Comparison of ENCODE assay signal across 28 cellular contexts in the genomic region with DNA sequence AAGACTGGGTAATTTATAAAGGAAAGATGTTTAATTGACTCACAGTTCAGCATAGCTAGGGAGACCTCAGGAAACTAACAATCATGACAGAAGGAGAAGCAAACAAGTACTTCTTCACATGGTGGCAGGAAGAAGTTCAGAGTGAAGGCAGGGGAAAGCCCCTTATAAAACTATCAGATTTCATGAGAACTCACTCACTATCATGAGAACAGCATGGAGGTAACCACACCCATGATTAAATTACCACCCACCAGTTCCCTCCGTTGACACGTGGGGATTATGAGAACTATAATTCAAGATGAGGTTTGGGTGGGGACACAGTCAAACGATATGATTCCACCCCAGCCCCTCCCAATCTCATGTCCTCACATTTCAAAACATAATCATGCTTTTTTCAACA.
"Had no signal": no experiment of that assay in that cellular context is flagged by ENCODE, and none has a peak within 500 bp of the region (broad histone marks: within the 10 kb centered on the region; RNA-seq: fewer than 3 reads in every experiment).

No MANE protein-coding gene starts in this region.

- H3K36me3 ChIP-seq: brain microvascular endothelial cell, WERI-Rb-1 had no signal

- H3K4me3 Mint-ChIP-seq: activated B cell treated with CpG ODN at 0.5 μM for 24 hours; activated CD4-positive, alpha-beta memory T cell treated with anti-CD3 and anti-CD28 coated beads, Interleukin-2, amount 10 ng/mL, durations not matched to agents 7 days and 5 days; activated CD4-positive, alpha-beta T cell treated with anti-CD3 and anti-CD28 coated beads, Interleukin-2, amount 10 ng/mL, durations not matched to agents 24 days and 14 days; activated CD8-positive, alpha-beta memory T cell treated with anti-CD3 and anti-CD28 coated beads, Interleukin-2, amount 10 ng/mL, durations not matched to agents 7 days and 5 days; activated naive CD4-positive, alpha-beta T cell treated with anti-CD3 and anti-CD28 coated beads for 36 hours; activated naive CD4-positive, alpha-beta T cell treated with anti-CD3 and anti-CD28 coated beads, Interleukin-2, amount 50 U/mL, for 24 hours; activated naive CD8-positive, alpha-beta T cell treated with anti-CD3 and anti-CD28 coated beads, Interleukin-2, amount 10 ng/mL, durations not matched to agents 7 days and 5 days; activated T-helper 17 cell treated with anti-CD3 and anti-CD28 coated beads, Interleukin-2, amount 50 U/mL, for 72 hours; central memory CD8-positive, alpha-beta T cell; dendritic cell treated with granulocyte-macrophage colony-stimulating factor and Interleukin-4, amounts not matched to agents 40 ng/mL and 50 ng/mL, for 4 days; endodermal cell; T-helper 17 cell; T-helper 2 cell treated with Interferon-gamma antibody and Interleukin-4, amounts not matched to agents 5 μg/mL and 100 μg/mL, for 36 hours had no signal

- H3K27ac Mint-ChIP-seq: activated B cell treated with CpG ODN at 0.5 μM for 24 hours; activated CD4-positive, alpha-beta memory T cell treated with anti-CD3 and anti-CD28 coated beads, Interleukin-2, amount 10 ng/mL, durations not matched to agents 7 days and 5 days; activated CD4-positive, alpha-beta T cell treated with anti-CD3 and anti-CD28 coated beads, Interleukin-2, amount 10 ng/mL, durations not matched to agents 24 days and 14 days; activated CD8-positive, alpha-beta memory T cell treated with anti-CD3 and anti-CD28 coated beads, Interleukin-2, amount 10 ng/mL, durations not matched to agents 7 days and 5 days; activated naive CD4-positive, alpha-beta T cell treated with anti-CD3 and anti-CD28 coated beads for 36 hours; activated naive CD4-positive, alpha-beta T cell treated with anti-CD3 and anti-CD28 coated beads, Interleukin-2, amount 50 U/mL, for 24 hours; activated naive CD8-positive, alpha-beta T cell treated with anti-CD3 and anti-CD28 coated beads, Interleukin-2, amount 10 ng/mL, durations not matched to agents 7 days and 5 days; activated T-helper 17 cell treated with anti-CD3 and anti-CD28 coated beads, Interleukin-2, amount 50 U/mL, for 72 hours; dendritic cell treated with granulocyte-macrophage colony-stimulating factor and Interleukin-4, amounts not matched to agents 40 ng/mL and 50 ng/mL, for 4 days; endodermal cell; T-helper 17 cell; T-helper 2 cell treated with Interferon-gamma antibody and Interleukin-4, amounts not matched to agents 5 μg/mL and 100 μg/mL, for 36 hours had no signal

- H3K4me1 Mint-ChIP-seq: activated CD4-positive, alpha-beta T cell treated with anti-CD3 and anti-CD28 coated beads, Interleukin-2, amount 10 ng/mL, durations not matched to agents 24 days and 14 days; central memory CD8-positive, alpha-beta T cell; T-helper 17 cell had no signal

- ATAC-seq: activated CD8-positive, alpha-beta memory T cell treated with anti-CD3 and anti-CD28 coated beads, Interleukin-2, amount 10 ng/mL, durations not matched to agents 7 days and 5 days; activated T-helper 17 cell treated with anti-CD3 and anti-CD28 coated beads, Interleukin-2, amount 50 U/mL, for 72 hours; esophagus mucosa; T-helper 17 cell had no signal

- H3K27ac ChIP-seq: brain microvascular endothelial cell, coronary artery, dorsolateral prefrontal cortex, WERI-Rb-1 had no signal

- H3K4me3 ChIP-seq: coronary artery, dorsolateral prefrontal cortex had no signal

- DNase-seq: activated B cell treated with CpG ODN at 0.5 μM for 24 hours; activated CD4-positive, alpha-beta memory T cell treated with anti-CD3 and anti-CD28 coated beads, Interleukin-2, amount 10 ng/mL, durations not matched to agents 7 days and 5 days; activated CD4-positive, alpha-beta T cell treated with anti-CD3 and anti-CD28 coated beads, Interleukin-2, amount 10 ng/mL, durations not matched to agents 24 days and 14 days; activated CD8-positive, alpha-beta memory T cell treated with anti-CD3 and anti-CD28 coated beads, Interleukin-2, amount 10 ng/mL, durations not matched to agents 7 days and 5 days; activated CD8-positive, alpha-beta memory T cell treated with anti-CD3 and anti-CD28 coated beads, Interleukin-2, amount 50 U/mL, for 4 hours; activated effector memory CD4-positive, alpha-beta T cell treated with Interleukin-2 at 50 U/mL for 16 hours; activated naive CD4-positive, alpha-beta T cell treated with anti-CD3 and anti-CD28 coated beads for 36 hours; activated naive CD8-positive, alpha-beta T cell treated with anti-CD3 and anti-CD28 coated beads, Interleukin-2, amount 10 ng/mL, durations not matched to agents 7 days and 5 days; activated T-cell treated with anti-CD3 and anti-CD28 coated beads, Interleukin-2, amount 50 U/mL, for 1 hour; amniotic stem cell; anterior cingulate cortex; brain microvascular endothelial cell; dorsolateral prefrontal cortex; effector memory CD4-positive, alpha-beta T cell; endodermal cell; foreskin fibroblast; head of caudate nucleus; T-helper 1 cell; T-helper 17 cell; T1000; WERI-Rb-1 had no signal

- H3K27me3 Mint-ChIP-seq: activated B cell treated with CpG ODN at 0.5 μM for 24 hours; activated CD4-positive, alpha-beta memory T cell treated with anti-CD3 and anti-CD28 coated beads, Interleukin-2, amount 10 ng/mL, durations not matched to agents 7 days and 5 days; activated CD4-positive, alpha-beta T cell treated with anti-CD3 and anti-CD28 coated beads, Interleukin-2, amount 10 ng/mL, durations not matched to agents 24 days and 14 days; activated CD8-positive, alpha-beta memory T cell treated with anti-CD3 and anti-CD28 coated beads, Interleukin-2, amount 10 ng/mL, durations not matched to agents 7 days and 5 days; dendritic cell treated with granulocyte-macrophage colony-stimulating factor and Interleukin-4, amounts not matched to agents 40 ng/mL and 50 ng/mL, for 4 days had no signal
